ENCODE assay signal across 14 cellular contexts in genomic region chr13:87923713-87924112, GRCh38.
"Had no signal": no experiment of that assay in that cellular context is flagged by ENCODE, and none has a peak within 500 bp of the region (broad histone marks: within the 10 kb centered on the region; RNA-seq: fewer than 3 reads in every experiment).

No MANE protein-coding gene starts in this region.

- H2AFZ ChIP-seq: neural progenitor cell had no signal

- H3K9me3 ChIP-seq: prostate gland, right atrium auricular region, transverse colon, vagina had no signal

- H3K27me3 ChIP-seq: neural progenitor cell, right atrium auricular region, transverse colon, vagina had no signal

- H3K4me3 ChIP-seq: left ventricle myocardium inferior, neural progenitor cell, prostate gland, right atrium auricular region, transverse colon, vagina had no signal

- DNase-seq: activated CD4-positive, alpha-beta T cell treated with anti-CD3 and anti-CD28 coated beads, Interleukin-2, amount 10 ng/mL, durations not matched to agents 7 days and 5 days; activated CD8-positive, alpha-beta memory T cell treated with anti-CD3 and anti-CD28 coated beads, Interleukin-2, amount 50 U/mL, for 4 hours; activated naive CD4-positive, alpha-beta T cell treated with anti-CD3 and anti-CD28 coated beads for 36 hours; activated T-cell treated with anti-CD3 and anti-CD28 coated beads, Interleukin-2, amount 50 U/mL, for 4 hours; caudate nucleus; immature natural killer cell; kidney glomerular epithelial cell; left ventricle myocardium inferior; transverse colon had no signal

- H3K27ac ChIP-seq: left ventricle myocardium inferior, neural progenitor cell, prostate gland, right atrium auricular region, transverse colon, vagina had no signal

- H3K36me3 ChIP-seq: left ventricle myocardium inferior, neural progenitor cell, prostate gland, right atrium auricular region, transverse colon, vagina had no signal

- H3K4me2 ChIP-seq: neural progenitor cell had no signal

- H3K9ac ChIP-seq: neural progenitor cell had no signal

- H3K4me1 ChIP-seq: left ventricle myocardium inferior, prostate gland, right atrium auricular region, transverse colon, vagina had no signal

- ATAC-seq: activated CD4-positive, CD25-positive, alpha-beta regulatory T cell treated with anti-CD3 and anti-CD28 coated beads, Interleukin-2, amount 50 U/mL, for 24 hours; activated T-cell treated with anti-CD3 and anti-CD28 coated beads, Interleukin-2, amount 50 U/mL, for 4 hours had no signal
